ENCODE assay signal across 25 cellular contexts in genomic region chr4:172983014-172983413, GRCh38.
DNase-seq lines count a peak whose midpoint lies in the region; ATAC-seq, FAIRE-seq and TF ChIP-seq lines count a peak whose summit lies in the region.
"Had no signal": no experiment of that assay in that cellular context is flagged by ENCODE, and none has a peak within 500 bp of the region (broad histone marks: within the 10 kb centered on the region; RNA-seq: fewer than 3 reads in every experiment).

No MANE protein-coding gene starts in this region.

- H3K79me2 ChIP-seq in MM.1S (ENCODE audit: low read length): no peaks in the 10 kb centered on the region

- H3K9ac ChIP-seq in MM.1S (ENCODE audit: low read length): no peak overlapping the region
- H3K9ac ChIP-seq: BLaER1 had no signal

- TF ChIP-seq RAD21 in A549 (conservative IDR thresholded peaks at IDR 0.05 in 1 of 2, IDR thresholded peaks at IDR 0.05 in 1 of 2): no peak

- no peak for TF ChIP-seq POLR2A in A549 (IDR thresholded peaks at IDR 0.05; ENCODE audit: low read length)

- intact Hi-C loops in pancreas (cut with DNase I): no loop called here

- no peak overlapping the region for H3K4me3 ChIP-seq in A549
- no peak overlapping the region for H3K4me3 ChIP-seq in MM.1S (ENCODE audit: low read length)
- H3K4me3 ChIP-seq in pancreas: no peak overlapping the region
- H3K4me3 ChIP-seq: BLaER1, heart left ventricle had no signal

- H3K36me3 ChIP-seq in MM.1S (replicated peaks; ENCODE audit: insufficient read depth, low read length): no peaks in the 10 kb centered on the region
- H3K36me3 ChIP-seq in pancreas: no peaks in the 10 kb centered on the region
- H3K36me3 ChIP-seq: BLaER1, heart left ventricle had no signal

- H3K27ac ChIP-seq in A549 (peak overlapping the region; percentile 88 to 91), MM.1S (ENCODE audit: low read length) (peak overlapping the region; percentile 82; the same call in 1 of the 2 replicates), epithelial cell of prostate (peak overlapping the region; percentile 87), pancreas (no peak overlapping the region)
- H3K27ac ChIP-seq: BLaER1, heart left ventricle, HL-60 had no signal

- H3K4me2 ChIP-seq in A549 (peak overlapping the region; percentile 38; the same call in 2 of the 3 replicates), MM.1S (ENCODE audit: low read depth, low read length) (peak overlapping the region; percentile 38; the same call in 1 of the 2 replicates)
- H3K4me2 ChIP-seq: BLaER1 had no signal

- FAIRE-seq in A549 (lab: Jason Lieb, UNC): no peak
- FAIRE-seq in RCC 7860 (lab: Jason Lieb, UNC): no peak
- FAIRE-seq in pancreas (lab: Jason Lieb, UNC): no peak
- FAIRE-seq: small intestine, urothelium cell line had no signal

- POLR2A ChIA-PET in A549 (lab: Yijun Ruan, JAX): no interaction called here

- no peaks in the 10 kb centered on the region for H4K20me1 ChIP-seq in MM.1S (ENCODE audit: insufficient read depth, low read length)
- H4K20me1 ChIP-seq: BLaER1 had no signal

- H3K9me2 ChIP-seq in MM.1S (replicated peaks; ENCODE audit: insufficient read depth, low read length): no peaks in the 10 kb centered on the region

- no peak for TF ChIP-seq CTCF in A549 (IDR thresholded peaks at IDR 0.05)
- no peak for TF ChIP-seq CTCF in MM.1S (IDR thresholded peaks at IDR 0.05; ENCODE audit: low read length)
- TF ChIP-seq CTCF in pancreas (IDR thresholded peaks at IDR 0.05): no peak

- H3K9me3 ChIP-seq in A549 (peaks cover 32% of the 10 kb centered on the region), MM.1S (replicated peaks; ENCODE audit: insufficient read depth, low read length) (no peaks in the 10 kb centered on the region), pancreas (no peaks in the 10 kb centered on the region)
- H3K9me3 ChIP-seq: BLaER1 had no signal

- H2AFZ ChIP-seq in MM.1S (ENCODE audit: low read length): no peak overlapping the region

- DNase-seq in A549 (ENCODE audit: low read depth in 1 of 2, low spot score in 1 of 2) (no peak), MM.1S (peak; percentile 3), epithelial cell of prostate (ENCODE audit: low read depth, low spot score) (no peak), iris pigment epithelial cell (ENCODE audit: low read depth) (peak; percentile 61), RCC 7860 (ENCODE audit: low spot score) (no peak), pancreas (no peak), cerebellum (ENCODE audit: low spot score) (no peak)
- no peak for DNase-seq in stimulated activated CD4-positive, alpha-beta T cell treated with anti-CD3 and anti-CD28 coated beads, Interleukin-12 subunit alpha, Interleukin-12 subunit beta, amount 100 ng/mL, for 4 hours
- DNase-seq: ACHN; activated B cell treated with CpG ODN at 0.5 μM for 24 hours; activated CD4-positive, alpha-beta T cell treated with anti-CD3 and anti-CD28 coated beads, Interleukin-2, amount 50 U/mL, for 4 hours; effector CD4-positive, alpha-beta T cell; erythroblast; H9; heart left ventricle; NCI-H2029; NCI-H774; SHP77; small intestine; SW 1271 had no signal

- H3F3A ChIP-seq in MM.1S (ENCODE audit: insufficient read depth, low read length): peaks cover 37% of the 10 kb centered on the region

- no peak for TF ChIP-seq EP300 in A549 (IDR thresholded peaks at IDR 0.05)

- 97% methylated on average over 3 of the region's 3 CpGs for WGBS in A549 (ENCODE audit: missing lambda C conversion rate)
- WGBS in pancreas, 2 donors: 90 to 96% methylated on average over 3 of the region's 3 CpGs

- CTCF ChIA-PET in A549 (lab: Yijun Ruan, JAX): no interaction called here

- H3K27me3 ChIP-seq in MM.1S (replicated peaks; ENCODE audit: insufficient read depth, low read length) (no peaks in the 10 kb centered on the region), pancreas (no peaks in the 10 kb centered on the region)
- H3K27me3 ChIP-seq: BLaER1 had no signal

- H3K4me1 ChIP-seq in A549 (peaks cover 40% of the 10 kb centered on the region), MM.1S (ENCODE audit: low read length) (peaks cover 53% of the 10 kb centered on the region), pancreas (peaks cover 6 to 12% (median 10%) of the 10 kb centered on the region in 3 donors)
- H3K4me1 ChIP-seq: BLaER1, heart left ventricle had no signal

- ATAC-seq in A549 (no peak), pancreas (no peak)
- ATAC-seq: heart left ventricle; left lobe of liver; stimulated activated memory B cell treated with anti-CD40 and anti-IgM and Interleukin-4, amounts not matched to agents 10 μg/mL and 1 μg/mL and 100 μg/mL, for 72 hours had no signal

TF ChIP-seq in A549, 52 proteins besides CTCF, POLR2A, EP300 and RAD21:
- TF ChIP-seq SMC3 (IDR thresholded peaks at IDR 0.05) (no peak), PBX3 (IDR thresholded peaks at IDR 0.05) (no peak), CBX8 (IDR thresholded peaks at IDR 0.05) (no peak), REST (IDR thresholded peaks at IDR 0.05) (no peak), CEBPB (IDR thresholded peaks at IDR 0.05) (peak in 1 of 2 experiments; percentile 18; a peak in 1 of 4 replicates)
TF ChIP-seq in A549: peak in this region for 1.

Comparison
In these comparisons a context has a peak if more than half of its experiments do, and no peak if none do; other contexts are left out.
1. DNase-seq: peak in MM.1S (single experiment) and iris pigment epithelial cell (single experiment); none in A549 (0 of 2), epithelial cell of prostate (single experiment), RCC 7860 (single experiment), pancreas (0 of 6), cerebellum (single experiment) and stimulated activated CD4-positive, alpha-beta T cell treated with anti-CD3 and anti-CD28 coated beads, Interleukin-12 subunit alpha, Interleukin-12 subunit beta, amount 100 ng/mL, for 4 hours (single experiment).
2. H3K27ac ChIP-seq: peak in A549 (2 of 2), MM.1S (single experiment) and epithelial cell of prostate (single experiment); none in pancreas (0 of 4).